Comparison of ENCODE assay signal across 1 cellular context in genomic region chr5:37619353-37619752, GRCh38.
TF ChIP-seq lines count a peak whose summit lies in the region.

No MANE protein-coding gene starts in this region.

TF ChIP-seq in GM23338, 12 proteins besides CTCF, POLR2A, EP300 and RAD21 (continued from another document):
- TF ChIP-seq ZNF462 (CRISPR knock-in tag; IDR thresholded peaks at IDR 0.05) = no peak
- no peak for TF ChIP-seq STAT1 (IDR thresholded peaks at IDR 0.05; ENCODE audit: unreplicated experiment)
- TF ChIP-seq ZNF114 (CRISPR knock-in tag; IDR thresholded peaks at IDR 0.05) = no peak
- TF ChIP-seq JUNB (IDR thresholded peaks at IDR 0.05; ENCODE audit: unreplicated experiment) = no peak
- TF ChIP-seq, protein P1, sequence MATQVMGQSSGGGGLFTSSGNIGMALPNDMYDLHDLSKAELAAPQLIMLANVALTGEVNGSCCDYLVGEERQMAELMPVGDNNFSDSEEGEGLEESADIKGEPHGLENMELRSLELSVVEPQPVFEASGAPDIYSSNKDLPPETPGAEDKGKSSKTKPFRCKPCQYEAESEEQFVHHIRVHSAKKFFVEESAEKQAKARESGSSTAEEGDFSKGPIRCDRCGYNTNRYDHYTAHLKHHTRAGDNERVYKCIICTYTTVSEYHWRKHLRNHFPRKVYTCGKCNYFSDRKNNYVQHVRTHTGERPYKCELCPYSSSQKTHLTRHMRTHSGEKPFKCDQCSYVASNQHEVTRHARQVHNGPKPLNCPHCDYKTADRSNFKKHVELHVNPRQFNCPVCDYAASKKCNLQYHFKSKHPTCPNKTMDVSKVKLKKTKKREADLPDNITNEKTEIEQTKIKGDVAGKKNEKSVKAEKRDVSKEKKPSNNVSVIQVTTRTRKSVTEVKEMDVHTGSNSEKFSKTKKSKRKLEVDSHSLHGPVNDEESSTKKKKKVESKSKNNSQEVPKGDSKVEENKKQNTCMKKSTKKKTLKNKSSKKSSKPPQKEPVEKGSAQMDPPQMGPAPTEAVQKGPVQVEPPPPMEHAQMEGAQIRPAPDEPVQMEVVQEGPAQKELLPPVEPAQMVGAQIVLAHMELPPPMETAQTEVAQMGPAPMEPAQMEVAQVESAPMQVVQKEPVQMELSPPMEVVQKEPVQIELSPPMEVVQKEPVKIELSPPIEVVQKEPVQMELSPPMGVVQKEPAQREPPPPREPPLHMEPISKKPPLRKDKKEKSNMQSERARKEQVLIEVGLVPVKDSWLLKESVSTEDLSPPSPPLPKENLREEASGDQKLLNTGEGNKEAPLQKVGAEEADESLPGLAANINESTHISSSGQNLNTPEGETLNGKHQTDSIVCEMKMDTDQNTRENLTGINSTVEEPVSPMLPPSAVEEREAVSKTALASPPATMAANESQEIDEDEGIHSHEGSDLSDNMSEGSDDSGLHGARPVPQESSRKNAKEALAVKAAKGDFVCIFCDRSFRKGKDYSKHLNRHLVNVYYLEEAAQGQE (IDR thresholded peaks at IDR 0.05; ENCODE audit: unreplicated experiment) = no peak
- no peak for TF ChIP-seq EZH2phosphoT487 (IDR thresholded peaks at IDR 0.05; ENCODE audit: unreplicated experiment)
- no peak for TF ChIP-seq CREB1 (CRISPR knock-in tag; IDR thresholded peaks at IDR 0.05; ENCODE audit: low read depth)
- TF ChIP-seq NANOG (IDR thresholded peaks at IDR 0.05; ENCODE audit: borderline replicate concordance) = no peak
- TF ChIP-seq, protein P2, sequence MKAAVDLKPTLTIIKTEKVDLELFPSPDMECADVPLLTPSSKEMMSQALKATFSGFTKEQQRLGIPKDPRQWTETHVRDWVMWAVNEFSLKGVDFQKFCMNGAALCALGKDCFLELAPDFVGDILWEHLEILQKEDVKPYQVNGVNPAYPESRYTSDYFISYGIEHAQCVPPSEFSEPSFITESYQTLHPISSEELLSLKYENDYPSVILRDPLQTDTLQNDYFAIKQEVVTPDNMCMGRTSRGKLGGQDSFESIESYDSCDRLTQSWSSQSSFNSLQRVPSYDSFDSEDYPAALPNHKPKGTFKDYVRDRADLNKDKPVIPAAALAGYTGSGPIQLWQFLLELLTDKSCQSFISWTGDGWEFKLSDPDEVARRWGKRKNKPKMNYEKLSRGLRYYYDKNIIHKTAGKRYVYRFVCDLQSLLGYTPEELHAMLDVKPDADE (IDR thresholded peaks at IDR 0.05) = no peak
